Comparison of ENCODE assay signal across 18 cellular contexts in genomic region chr20:32842688-32843524, GRCh38. TPM values are rescaled to one million over a fixed set of nuclear protein-coding genes. Genes with fewer than 3 reads are reported as not detected.
"Had no signal": no experiment of that assay in that cellular context is flagged by ENCODE, and none has a peak within 500 bp of the region (broad histone marks: within the 10 kb centered on the region; RNA-seq: fewer than 3 reads in every experiment).

No MANE protein-coding gene starts in this region.

- H3K27ac ChIP-seq: breast epithelium, left lung, neutrophil, suprapubic skin had no signal

- H3K9me3 ChIP-seq: breast epithelium, left lung, neutrophil, suprapubic skin had no signal

- H3K27me3 ChIP-seq: breast epithelium, left lung, neutrophil, suprapubic skin had no signal

- H3K4me3 ChIP-seq: breast epithelium, left lung, suprapubic skin had no signal

- H3K27ac Mint-ChIP-seq: activated T-helper 1 cell treated with anti-CD3 and anti-CD28 coated beads, Interleukin-12 subunit alpha, Interleukin-12 subunit beta, Interleukin-2, Interleukin-4 antibody, amounts not matched to agents 30 ng/mL and 10 ng/mL and 1 ng/mL, durations not matched to agents 14 hours and 24 hours and 36 hours; stimulated activated naive CD8-positive, alpha-beta T cell treated with anti-CD3 and anti-CD28 coated beads, Interleukin-15, Interleukin-2, amounts not matched to agents 100 ng/mL and 50 ng/mL, for 24 hours; type B pancreatic cell had no signal

- H3K4me3 Mint-ChIP-seq: activated T-helper 1 cell treated with anti-CD3 and anti-CD28 coated beads, Interleukin-12 subunit alpha, Interleukin-12 subunit beta, Interleukin-2, Interleukin-4 antibody, amounts not matched to agents 30 ng/mL and 10 ng/mL and 1 ng/mL, durations not matched to agents 14 hours and 24 hours and 36 hours; stimulated activated naive CD8-positive, alpha-beta T cell treated with anti-CD3 and anti-CD28 coated beads, Interleukin-15, Interleukin-2, amounts not matched to agents 100 ng/mL and 50 ng/mL, for 24 hours; type B pancreatic cell had no signal

- DNase-seq: aorta; cerebellar nuclear complex; effector CD8-positive, alpha-beta T cell; foreskin fibroblast; hippocampal formation; left lung; mammary epithelial cell; posterior cingulate gyrus; stimulated activated CD4-positive, alpha-beta T cell treated with anti-CD3 and anti-CD28 coated beads, Interleukin-4, amount 100 ng/mL, for 1 hour; T-helper 9 cell had no signal

- ATAC-seq: activated CD4-positive, CD25-positive, alpha-beta regulatory T cell treated with anti-CD3 and anti-CD28 coated beads, Interleukin-2, amount 50 U/mL, for 24 hours; left lung had no signal

- H3K4me1 ChIP-seq: breast epithelium, suprapubic skin had no signal

- H3K9me3 Mint-ChIP-seq: activated T-helper 1 cell treated with anti-CD3 and anti-CD28 coated beads, Interleukin-12 subunit alpha, Interleukin-12 subunit beta, Interleukin-2, Interleukin-4 antibody, amounts not matched to agents 30 ng/mL and 10 ng/mL and 1 ng/mL, durations not matched to agents 14 hours and 24 hours and 36 hours; stimulated activated naive CD8-positive, alpha-beta T cell treated with anti-CD3 and anti-CD28 coated beads, Interleukin-15, Interleukin-2, amounts not matched to agents 100 ng/mL and 50 ng/mL, for 24 hours; type B pancreatic cell had no signal

- H3K27me3 Mint-ChIP-seq: stimulated activated naive CD8-positive, alpha-beta T cell treated with anti-CD3 and anti-CD28 coated beads, Interleukin-15, Interleukin-2, amounts not matched to agents 100 ng/mL and 50 ng/mL, for 24 hours; type B pancreatic cell had no signal

RNA-seq across cellular contexts. Expression of gene EFCAB8, which starts 15.8 kb away (rescaled TPM):
- total RNA-seq: skeletal muscle tissue had no signal
- polyA plus RNA-seq: mammary epithelial cell had no signal
